30 cellular contexts compared by ENCODE assay signal in genomic region chr4:57655342-57655741, GRCh38.
"Had no signal": no experiment of that assay in that cellular context is flagged by ENCODE, and none has a peak within 500 bp of the region (broad histone marks: within the 10 kb centered on the region; RNA-seq: fewer than 3 reads in every experiment).

No MANE protein-coding gene starts in this region.

- H3K4me3 ChIP-seq: neural progenitor cell, ovary, psoas muscle, skin epidermis, smooth muscle cell, spleen, suprapubic skin, thoracic aorta, thyroid gland, tibial nerve, upper lobe of left lung, vagina had no signal

- H3K9ac ChIP-seq: neural progenitor cell, parathyroid adenoma had no signal

- H3K4me2 ChIP-seq: neural progenitor cell, smooth muscle cell had no signal

- FAIRE-seq: urothelium cell line had no signal

- H3K79me2 ChIP-seq: parathyroid adenoma had no signal

- H3K27ac ChIP-seq: neural progenitor cell, ovary, parathyroid adenoma, psoas muscle, skin epidermis, spleen, suprapubic skin, thoracic aorta, thyroid gland, tibial nerve, upper lobe of left lung, vagina had no signal

- H3K36me3 ChIP-seq: neural progenitor cell, ovary, spleen, suprapubic skin, thoracic aorta, thyroid gland, tibial nerve, upper lobe of left lung, vagina had no signal

- ATAC-seq: natural killer cell; psoas muscle; right cardiac atrium; sciatic nerve; stimulated activated memory B cell treated with anti-CD40 and anti-IgM and Interleukin-4, amounts not matched to agents 10 μg/mL and 1 μg/mL and 100 μg/mL, for 72 hours; stimulated activated naive CD8-positive, alpha-beta T cell treated with anti-CD3 and anti-CD28 coated beads, Interleukin-15, amount 100 ng/mL, for 72 hours; stimulated activated naive CD8-positive, alpha-beta T cell treated with anti-CD3 and anti-CD28 coated beads, Interleukin-15, Interleukin-2, amounts not matched to agents 100 U/mL and 50 U/mL, for 24 hours had no signal

- H3K27me3 ChIP-seq: neural progenitor cell, ovary, spleen, suprapubic skin, thyroid gland, tibial nerve, upper lobe of left lung, vagina had no signal

- H2AFZ ChIP-seq: neural progenitor cell, parathyroid adenoma had no signal

- H3K9me3 ChIP-seq: ovary, psoas muscle, spleen, suprapubic skin, thoracic aorta, thyroid gland, tibial nerve, upper lobe of left lung, vagina had no signal

- DNase-seq: natural killer cell; occipital lobe; ovary; posterior cingulate gyrus; psoas muscle; right cardiac atrium; spleen; stimulated activated CD4-positive, alpha-beta T cell treated with anti-CD3 and anti-CD28 coated beads, Interleukin-12 subunit alpha, Interleukin-12 subunit beta, amount 100 ng/mL, for 4 hours; stimulated activated CD4-positive, alpha-beta T cell treated with anti-CD3 and anti-CD28 coated beads, Interleukin-1b, Interleukin-23, amount 100 ng/mL, for 48 hours; stimulated activated CD4-positive, alpha-beta T cell treated with anti-CD3 and anti-CD28 coated beads, Interleukin-4, amount 100 ng/mL, for 1 hour; stimulated activated CD4-positive, alpha-beta T cell treated with anti-CD3 and anti-CD28 coated beads, Interleukin-4, amount 100 ng/mL, for 4 hours; stimulated activated CD8-positive, alpha-beta memory T cell treated with anti-CD3 and anti-CD28 coated beads, Interleukin-4, amount 100 ng/mL, for 48 hours; stimulated activated naive CD4-positive, alpha-beta T cell; stimulated activated naive CD8-positive, alpha-beta T cell treated with anti-CD3 and anti-CD28 coated beads, Interleukin-15, amount 100 ng/mL, for 72 hours; stimulated activated naive CD8-positive, alpha-beta T cell treated with anti-CD3 and anti-CD28 coated beads, Interleukin-15, Interleukin-2, amounts not matched to agents 100 U/mL and 50 U/mL, for 24 hours; substantia nigra; thyroid gland; trophoblast cell; upper lobe of left lung had no signal

- H3K4me1 ChIP-seq: parathyroid adenoma, psoas muscle, spleen, suprapubic skin, thyroid gland, tibial nerve, upper lobe of left lung, vagina had no signal
